8 cellular contexts compared by ENCODE assay signal in the genomic region with DNA sequence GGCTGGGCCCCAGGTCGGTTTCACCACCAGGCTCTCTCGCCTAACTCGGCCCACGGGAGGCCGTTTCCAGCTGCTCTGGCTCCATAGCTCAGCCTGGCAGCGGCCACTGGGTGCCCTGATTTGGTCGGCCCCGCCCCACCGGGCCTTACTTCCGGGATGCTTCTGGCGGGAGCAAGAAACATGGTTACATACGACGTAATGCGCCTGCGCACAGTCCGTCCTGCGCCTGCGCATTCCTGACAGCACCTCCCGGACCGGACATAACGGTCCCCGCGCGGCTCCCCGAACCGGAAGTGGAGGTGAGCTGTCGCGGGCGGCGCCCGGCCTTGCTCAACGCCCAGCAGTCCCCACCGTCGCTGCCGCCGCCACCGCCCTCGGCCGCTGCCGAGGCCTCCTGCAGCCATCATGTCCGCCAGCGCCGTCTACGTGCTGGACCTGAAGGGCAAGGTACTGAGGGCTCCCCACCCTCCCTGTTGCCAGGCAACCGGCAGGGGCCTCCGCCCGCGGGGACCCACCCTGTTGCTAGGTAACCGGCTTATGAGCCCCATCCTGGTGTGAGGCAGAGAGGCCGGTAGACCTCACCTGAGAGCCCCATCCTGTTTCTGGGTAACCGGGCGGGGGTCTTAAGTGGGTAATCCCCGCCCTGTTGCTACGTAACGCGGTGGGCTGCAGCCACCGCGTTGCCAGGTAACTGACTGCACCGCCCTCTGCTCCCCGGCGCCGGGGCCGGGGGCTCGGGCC. TPM values are rescaled to one million over a fixed set of nuclear protein-coding genes. Genes with fewer than 3 reads are reported as not detected.
DNase-seq lines count a peak whose midpoint lies in the region; ATAC-seq and FAIRE-seq lines count a peak whose summit lies in the region.

A gene (plus strand): TSS at position 290 of the 741 bp plus-strand sequence. CDS start 116 bp downstream, at position 406.

- peak within 1 kb of the TSS; percentile 88 for H3K27ac Mint-ChIP-seq in activated CD8-positive, alpha-beta memory T cell treated with anti-CD3 and anti-CD28 coated beads, Interleukin-2, amount 10 ng/mL, durations not matched to agents 7 days and 5 days

- H3K36me3 Mint-ChIP-seq in activated CD8-positive, alpha-beta memory T cell treated with anti-CD3 and anti-CD28 coated beads, Interleukin-2, amount 10 ng/mL, durations not matched to agents 7 days and 5 days = peaks cover 23% of the 10 kb centered on the region

- H3K36me3 ChIP-seq in endocrine pancreas (ENCODE audit: control insufficient read depth, insufficient read depth, low read length) = no peaks in the 10 kb centered on the region

- DNase-seq in COLO829 (ENCODE audit: low spot score) = peak; percentile 98
- peak; percentile 99 for DNase-seq in HTR-8/SVneo (ENCODE audit: insufficient read length, low spot score)
- peak; percentile 94 for DNase-seq in NOMO-1 treated with dmso at 0.1 percent for 144 hours (lab: John Stamatoyannopoulos, UW; ENCODE audit: unreplicated experiment)
- DNase-seq in activated CD8-positive, alpha-beta memory T cell treated with anti-CD3 and anti-CD28 coated beads, Interleukin-2, amount 10 ng/mL, durations not matched to agents 7 days and 5 days = peak; percentile 99
- DNase-seq in mesenteric fat pad (ENCODE audit: low spot score) = peak; percentile 99
- DNase-seq in stimulated activated CD8-positive, alpha-beta memory T cell treated with anti-CD3 and anti-CD28 coated beads, Interleukin-15, amount 100 ng/mL, for 24 hours (ENCODE audit: low read depth) = peak; percentile 97

- no peaks in the 10 kb centered on the region for H3K27me3 ChIP-seq in endocrine pancreas (ENCODE audit: control insufficient read depth, insufficient read depth, low read length)

- peak; percentile 86 for FAIRE-seq in HTR-8/SVneo (lab: Jason Lieb, UNC)

- peak within 1 kb of the TSS; percentile 70 for H3K4me3 ChIP-seq in endocrine pancreas (ENCODE audit: control insufficient read depth, insufficient read depth, low read length)

- peak within 1 kb of the TSS; percentile 65 for H3K9ac ChIP-seq in endocrine pancreas (ENCODE audit: control insufficient read depth, insufficient read depth, low read length)

- peak; percentile 68 for ATAC-seq in GM21367 (IDR thresholded peaks at IDR 0.05; ENCODE audit: unreplicated experiment)
- peak; percentile 94 for ATAC-seq in activated CD8-positive, alpha-beta memory T cell treated with anti-CD3 and anti-CD28 coated beads, Interleukin-2, amount 10 ng/mL, durations not matched to agents 7 days and 5 days

- no peaks in the 10 kb centered on the region for H3K9me3 Mint-ChIP-seq in activated CD8-positive, alpha-beta memory T cell treated with anti-CD3 and anti-CD28 coated beads, Interleukin-2, amount 10 ng/mL, durations not matched to agents 7 days and 5 days (ENCODE audit: low read depth)

- H3K4me1 Mint-ChIP-seq in activated CD8-positive, alpha-beta memory T cell treated with anti-CD3 and anti-CD28 coated beads, Interleukin-2, amount 10 ng/mL, durations not matched to agents 7 days and 5 days = peaks cover 49% of the 10 kb centered on the region

- peaks cover 6% of the 10 kb centered on the region for H3K4me1 ChIP-seq in endocrine pancreas (ENCODE audit: control insufficient read depth, insufficient read depth, low read length)

- no peaks in the 10 kb centered on the region for H3K9me3 ChIP-seq in endocrine pancreas (ENCODE audit: control insufficient read depth, low read length)

- H3K4me3 Mint-ChIP-seq in activated CD8-positive, alpha-beta memory T cell treated with anti-CD3 and anti-CD28 coated beads, Interleukin-2, amount 10 ng/mL, durations not matched to agents 7 days and 5 days = peak within 1 kb of the TSS; percentile 79

- no peaks in the 10 kb centered on the region for H3K27me3 Mint-ChIP-seq in activated CD8-positive, alpha-beta memory T cell treated with anti-CD3 and anti-CD28 coated beads, Interleukin-2, amount 10 ng/mL, durations not matched to agents 7 days and 5 days

- CTCF ChIA-PET in activated CD8-positive, alpha-beta memory T cell treated with anti-CD3 and anti-CD28 coated beads, Interleukin-2, amount 10 ng/mL, durations not matched to agents 7 days and 5 days (lab: Charles Lee) = interaction anchor here (0.8 to 2.9 kb wide), 11 partner anchors 11 to 568 kb away, joined by 3 to 22 read pairs (median 5); a partner anchor contains a TSS

RNA-seq across cellular contexts. Expression of the gene that starts here (rescaled TPM):
- 100 to 1,000 TPM; 144 to 154 TPM for total RNA-seq in activated CD8-positive, alpha-beta memory T cell treated with anti-CD3 and anti-CD28 coated beads, Interleukin-2, amount 10 ng/mL, durations not matched to agents 7 days and 5 days
- 110 TPM for total RNA-seq in mesenteric fat pad

Comparison
In these comparisons a context has a peak if more than half of its experiments do, and no peak if none do; other contexts are left out.
1. Peak in every context shown above with its lines: DNase-seq, ATAC-seq and H3K4me3 ChIP-seq.